Comparison of ENCODE assay signal across 9 cellular contexts in genomic region chr16:19179890-19180490, GRCh38. TPM values are rescaled to one million over a fixed set of nuclear protein-coding genes. Genes with fewer than 3 reads are reported as not detected.
A peak's percentile ranks its signal among the peaks of the same experiment; 100 is the strongest.
DNase-seq lines count a peak whose midpoint lies in the region; ATAC-seq, FAIRE-seq and TF ChIP-seq lines count a peak whose summit lies in the region.
"Had no signal": no experiment of that assay in that cellular context is flagged by ENCODE, and none has a peak within 500 bp of the region (broad histone marks: within the 10 kb centered on the region; RNA-seq: fewer than 3 reads in every experiment).

No MANE protein-coding gene starts in this region.

- in situ Hi-C loops in GM12878 (cut with MboI): no loop called here

- CTCF ChIA-PET in GM12878 (lab: Yijun Ruan, JAX): interaction anchor here (0.6 to 8.6 kb wide), 47 partner anchors 9 to 816 kb away, joined by 3 to 80 read pairs (median 4); partner anchors contain the start of genes CLEC19A and COQ7

- H3K9me2 ChIP-seq in OCI-LY1 (ENCODE audit: low read depth, low read length): no peaks in the 10 kb centered on the region

- intact Hi-C loops in GM12878 (cut with micrococcal nuclease; ENCODE audit: unreplicated experiment): loop anchor here (1.0 to 5.0 kb wide), 2 partner anchors 94 to 197 kb away; no protein-coding TSS in a partner anchor

- peak; percentile 94 for ATAC-seq in GM12878
- ATAC-seq in HG02970 (IDR thresholded peaks at IDR 0.05; ENCODE audit: low FRiP score, unreplicated experiment): no peak
- ATAC-seq in HG02610 (IDR thresholded peaks at IDR 0.05; ENCODE audit: unreplicated experiment): no peak

- H4K20me1 ChIP-seq in OCI-LY1 (ENCODE audit: insufficient read depth, low read length) (no peaks in the 10 kb centered on the region), GM12878 (ENCODE audit: control insufficient read depth, insufficient read depth) (no peaks in the 10 kb centered on the region)

- H3K4me2 ChIP-seq in OCI-LY1 (ENCODE audit: low read length) (no peak overlapping the region), GM12878 (ENCODE audit: control insufficient read depth, insufficient read depth) (no peak overlapping the region)

- no peak for FAIRE-seq in GM12892 (lab: Jason Lieb, UNC)
- peak; percentile 78 for FAIRE-seq in GM12878 (lab: Jason Lieb, UNC)

- TF ChIP-seq EP300 in GM12878 (IDR thresholded peaks at IDR 0.05; ENCODE audit: borderline replicate concordance in 1 of 2, control insufficient read depth in 1 of 2, low read depth in 2 of 2, low read length in 2 of 2): no peak

- POLR2A ChIA-PET in GM12878 (lab: Charles Lee): no interaction called here

- 37% methylated on average over 20 of the region's 20 CpGs for WGBS in GM12878 (ENCODE audit: insufficient coverage, insufficient replicate concordance, low lambda C conversion rate, missing lambda C conversion rate)

- H3K27ac ChIP-seq in OCI-LY1 (ENCODE audit: low read depth, low read length, poor library complexity, severe bottlenecking): no peak overlapping the region
- no peak overlapping the region for H3K27ac ChIP-seq in GM12878 (ENCODE audit: control insufficient read depth, insufficient read depth)
- H3K27ac ChIP-seq: epithelial cell of prostate had no signal

- peak; percentile 84 for TF ChIP-seq CTCF in OCI-LY1 (IDR thresholded peaks at IDR 0.05; ENCODE audit: low read length)
- peak; percentile 61 to 75 (median 68) for TF ChIP-seq CTCF in GM12878 (IDR thresholded peaks at IDR 0.05 in 2 of 3, conservative IDR thresholded peaks at IDR 0.05 in 1 of 3; ENCODE audit: control insufficient read depth in 2 of 3, extremely low read depth in 1 of 3, insufficient read depth in 1 of 3, low read depth in 3 of 3, low read length in 3 of 3)

- H3K79me2 ChIP-seq in OCI-LY1 (ENCODE audit: insufficient read depth, low read length) (no peaks in the 10 kb centered on the region), GM12878 (ENCODE audit: control insufficient read depth, insufficient read depth, low read length) (no peaks in the 10 kb centered on the region)

- no peaks in the 10 kb centered on the region for H3F3A ChIP-seq in OCI-LY1 (ENCODE audit: insufficient read depth, low read length)

- H3K4me3 ChIP-seq in OCI-LY1 (ENCODE audit: low read depth, low read length, poor library complexity, severe bottlenecking): no peak overlapping the region
- no peak overlapping the region for H3K4me3 ChIP-seq in GM12878

- TF ChIP-seq POLR2A in GM12892 (IDR thresholded peaks at IDR 0.05; ENCODE audit: low read depth, low read length) (no peak), GM12878 (IDR thresholded peaks at IDR 0.05; ENCODE audit: low read depth, low read length) (no peak)

- 0 out of 2 replicates have a peak, but pooled peaks cover 4% of the 10 kb centered on the region for H3K27me3 ChIP-seq in OCI-LY1 (ENCODE audit: insufficient read depth, low read length)
- no peaks in the 10 kb centered on the region for H3K27me3 ChIP-seq in GM12878 (replicated peaks in 1 of 2; ENCODE audit: control insufficient read depth in 2 of 2, insufficient read depth in 2 of 2, low read length in 1 of 2)

- peak; percentile 69 for DNase-seq in AG08395 (ENCODE audit: low spot score)
- DNase-seq in GM12892 (ENCODE audit: insufficient read length): peak; percentile 50
- DNase-seq in GM12878 (ENCODE audit: low read depth, low spot score): no peak
- DNase-seq in inferior parietal cortex (ENCODE audit: extremely low spot score): peak; percentile 71
- DNase-seq in stimulated activated CD4-positive, alpha-beta T cell treated with anti-CD3 and anti-CD28 coated beads, Interleukin-4, amount 100 ng/mL, for 1 hour: peak; percentile 23

- H3K9me3 ChIP-seq in OCI-LY1 (ENCODE audit: low read length) (no peaks in the 10 kb centered on the region), GM12878 (replicated peaks; ENCODE audit: control insufficient read depth, insufficient read depth, low read length) (no peaks in the 10 kb centered on the region)

- no peak overlapping the region for H2AFZ ChIP-seq in OCI-LY1 (ENCODE audit: low read length)
- no peak overlapping the region for H2AFZ ChIP-seq in GM12878 (ENCODE audit: control insufficient read depth, low read depth, low read length)

- H3K9ac ChIP-seq in OCI-LY1 (ENCODE audit: low read length) (no peak overlapping the region), GM12878 (ENCODE audit: control insufficient read depth, insufficient read depth, low read length) (no peak overlapping the region)

- no TSS peak for BruUV-seq in GM12878 (replicated peaks; lab: Mats Ljungman, UMichigan)

- RAD21 ChIA-PET in GM12878 (lab: Charles Lee; ENCODE audit: unreplicated experiment): interaction anchor here (0.8 to 2.5 kb wide), 7 partner anchors 11 to 322 kb away, joined by 3 to 35 read pairs (median 4); no protein-coding TSS in a partner anchor

- peak; percentile 55 for TF ChIP-seq RAD21 in GM12878 (IDR thresholded peaks at IDR 0.05; ENCODE audit: insufficient read depth, low read depth, low read length)

- H3K36me3 ChIP-seq in OCI-LY1 (ENCODE audit: insufficient read depth, low read length) (no peaks in the 10 kb centered on the region), GM12878 (ENCODE audit: control insufficient read depth in 2 of 2, insufficient read depth in 2 of 2, low read length in 1 of 2) (no peaks in the 10 kb centered on the region)

- peaks cover 3% of the 10 kb centered on the region for H3K4me1 ChIP-seq in OCI-LY1 (ENCODE audit: insufficient read depth, low read length, severe bottlenecking)
- H3K4me1 ChIP-seq in GM12878 (ENCODE audit: control insufficient read depth, insufficient read depth, low read length): no peaks in the 10 kb centered on the region

- SMC1A ChIA-PET in GM12878 (lab: Charles Lee; ENCODE audit: uncharacterized antibody, unreplicated experiment): interaction anchor here (0.6 to 7.0 kb wide), 26 partner anchors 10 to 321 kb away, joined by 3 to 59 read pairs (median 3); no protein-coding TSS in a partner anchor

TF ChIP-seq in GM12878, 131 proteins besides CTCF, POLR2A, EP300 and RAD21 (continues in another document):
- peak; percentile 92 for TF ChIP-seq PKNOX1 (IDR thresholded peaks at IDR 0.05)
- peak; percentile 73 for TF ChIP-seq SMC3 (IDR thresholded peaks at IDR 0.05; ENCODE audit: borderline replicate concordance, low read length)
- no peak for TF ChIP-seq ZBTB4 (CRISPR knock-in tag; IDR thresholded peaks at IDR 0.05)
- TF ChIP-seq ZNF207 (IDR thresholded peaks at IDR 0.05; ENCODE audit: borderline replicate concordance): no peak
- no peak for TF ChIP-seq YBX1 (IDR thresholded peaks at IDR 0.05)
- TF ChIP-seq ZNF622 (IDR thresholded peaks at IDR 0.05): no peak
- no peak for TF ChIP-seq RUNX3 (IDR thresholded peaks at IDR 0.05; ENCODE audit: low read length)
- no peak for TF ChIP-seq BACH1 (IDR thresholded peaks at IDR 0.05; ENCODE audit: borderline replicate concordance)
- no peak for TF ChIP-seq RBBP5 (conservative IDR thresholded peaks at IDR 0.05)
- TF ChIP-seq TCF3 (IDR thresholded peaks at IDR 0.05; ENCODE audit: borderline replicate concordance, insufficient read depth, low read depth, low read length): no peak
- no peak for TF ChIP-seq ZNF24 (IDR thresholded peaks at IDR 0.05)

RNA-seq across cellular contexts. Expression of gene SYT17, which starts 11.9 kb away (rescaled TPM):
- 6.9 TPM for polyA plus RNA-seq in GM12892 (2012; ENCODE audit: missing spikeins)
- total RNA-seq in GM12878 (2013; cell fraction: nucleolus; rRNA removed): 24.8 and 37.1 TPM in 2 replicates
- total RNA-seq in GM12878 (2014; rRNA removed) (5.7 and 6.2 TPM in 2 replicates), GM12878 (2014; rRNA removed; fragmentation: Illumina TruSeq; extraction: Trizol) (4.1 and 5.8 TPM in 2 replicates), GM12878 (2021) (3.8 and 4.0 TPM in 2 replicates)
- polyA plus RNA-seq in GM12878 (2011; ENCODE audit: low read depth): 0.72 TPM
- polyA plus RNA-seq in GM12878 (2011; rRNA removed) (3.2 and 4.3 TPM in 2 replicates), GM12878 (2014; fragmentation: Illumina TruSeq; extraction: Trizol) (3.3 and 5.3 TPM in 2 replicates), GM12878 (2014; fragmentation: Nextera tagmentation; extraction: Ambion mirVana) (10 to 100 TPM; 10.2 to 12.3 TPM), GM12878 (2014; rRNA removed) (5.6 and 8.2 TPM in 2 replicates), GM12878 (2016; fragmentation: Nextera tagmentation; extraction: Ambion mirVana) (1 to 10 TPM; 3.7 to 4.7 TPM)
- 4.5 and 6.0 TPM in 2 replicates for polyA plus RNA-seq in GM12878 (2011; cell fraction: cytosol; rRNA removed)
- polyA plus RNA-seq in GM12878 (2011; cell fraction: nucleus; rRNA removed): 6.6 TPM in 2 replicates
- 3.6 and 5.8 TPM in 2 replicates for polyA plus RNA-seq in GM12878 (2012)
- polyA minus RNA-seq in GM12878 (2011; rRNA and poly(A)+ RNA removed): 4.5 and 6.9 TPM in 2 replicates
- polyA minus RNA-seq in GM12878 (2011; cell fraction: cytosol; rRNA and poly(A)+ RNA removed): 1.1 and 2.2 TPM in 2 replicates
- 3.6 and 7.7 TPM in 2 replicates for polyA minus RNA-seq in GM12878 (2011; cell fraction: nucleus; rRNA and poly(A)+ RNA removed)
